ENCODE assay signal across 14 cellular contexts in the genomic region with DNA sequence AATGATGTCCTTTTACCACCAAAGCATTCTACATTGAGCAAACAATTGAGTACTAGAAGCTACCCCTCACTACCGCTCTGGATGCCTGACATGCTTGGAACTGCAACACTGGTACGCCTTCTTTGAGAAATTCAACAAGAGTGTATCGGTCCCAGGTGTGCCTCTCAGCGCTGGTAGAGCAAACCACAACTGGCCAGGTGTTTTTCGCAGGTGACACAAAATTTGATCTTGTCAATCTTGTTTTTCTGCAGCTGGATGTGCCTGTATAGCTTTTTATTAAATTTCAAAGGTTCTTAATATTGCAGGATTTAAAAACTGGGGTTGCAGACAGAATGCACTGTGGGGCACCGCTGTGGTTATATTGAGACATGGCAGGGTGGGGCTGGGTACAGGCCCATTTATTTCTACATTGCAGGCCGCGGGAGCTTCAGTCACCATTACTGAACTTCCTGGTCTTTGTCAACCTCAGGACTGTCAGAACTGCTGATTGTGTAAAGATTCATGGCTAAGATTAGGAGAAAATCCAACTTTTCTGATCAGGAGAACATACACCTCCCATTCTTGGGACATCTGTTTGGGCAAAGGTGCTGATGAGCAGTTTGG. TPM values are rescaled to one million over a fixed set of nuclear protein-coding genes. Genes with fewer than 3 reads are reported as not detected.
DNase-seq lines count a peak whose midpoint lies in the region; ATAC-seq, FAIRE-seq and TF ChIP-seq lines count a peak whose summit lies in the region.
"Had no signal": no experiment of that assay in that cellular context is flagged by ENCODE, and none has a peak within 500 bp of the region (broad histone marks: within the 10 kb centered on the region; RNA-seq: fewer than 3 reads in every experiment).

No MANE protein-coding gene starts in this region.

- no peak for TF ChIP-seq RAD21 in GM12878 (IDR thresholded peaks at IDR 0.05; ENCODE audit: insufficient read depth, low read depth, low read length)

- H4K20me1 ChIP-seq in GM12878 (ENCODE audit: control insufficient read depth, insufficient read depth): no peaks in the 10 kb centered on the region

- no peaks in the 10 kb centered on the region for H3K79me1 ChIP-seq in trophoblast cell (ENCODE audit: low read length)

- RAD21 ChIA-PET in GM12878 (lab: Charles Lee; ENCODE audit: unreplicated experiment): interaction anchor here (0.6 to 29.0 kb wide), 8 partner anchors 8 to 531 kb away, joined by 3 to 578 read pairs (median 3); a partner anchor contains a TSS

- no peak overlapping the region for H4K12ac ChIP-seq in trophoblast cell (ENCODE audit: low read depth, low read length)

- SMC1A ChIA-PET in GM12878 (lab: Charles Lee; ENCODE audit: uncharacterized antibody, unreplicated experiment): interaction anchor here (1.4 to 24.8 kb wide), 5 partner anchors 12 to 65 kb away, joined by 3 to 600 read pairs (median 112); a partner anchor contains a TSS

- no peaks in the 10 kb centered on the region for H3K27me3 Mint-ChIP-seq in activated CD4-positive, alpha-beta T cell treated with anti-CD3 and anti-CD28 coated beads for 36 hours

- no peak overlapping the region for H3K18ac ChIP-seq in trophoblast cell (ENCODE audit: low read length)

- H2AFZ ChIP-seq in GM12878 (ENCODE audit: control insufficient read depth, low read depth, low read length): peak overlapping the region; percentile 73
- no peak overlapping the region for H2AFZ ChIP-seq in trophoblast cell (ENCODE audit: insufficient read depth, low read length, poor library complexity)

- peaks cover 58% of the 10 kb centered on the region for H3K4me1 ChIP-seq in GM12878 (ENCODE audit: control insufficient read depth, insufficient read depth, low read length)
- peaks cover 4% of the 10 kb centered on the region in 2 experiments for H3K4me1 ChIP-seq in trophoblast cell (ENCODE audit: control insufficient read depth in 1 of 2, insufficient read depth in 2 of 2, low read length in 2 of 2)
- H3K4me1 ChIP-seq: body of pancreas had no signal

- no peak for TF ChIP-seq CTCF in GM12878 (IDR thresholded peaks at IDR 0.05 in 2 of 3, conservative IDR thresholded peaks at IDR 0.05 in 1 of 3; ENCODE audit: control insufficient read depth in 2 of 3, extremely low read depth in 1 of 3, insufficient read depth in 1 of 3, low read depth in 3 of 3, low read length in 3 of 3)

- no peak for FAIRE-seq in GM12878 (lab: Jason Lieb, UNC)
- FAIRE-seq: A204.1 had no signal

- H2AK5ac ChIP-seq in trophoblast cell (ENCODE audit: low read length): no peak overlapping the region

- ATAC-seq in activated CD4-positive, alpha-beta T cell treated with anti-CD3 and anti-CD28 coated beads for 36 hours: no peak
- no peak for ATAC-seq in GM12878
- ATAC-seq: body of pancreas had no signal

- DNase-seq in activated CD4-positive, alpha-beta T cell treated with anti-CD3 and anti-CD28 coated beads for 36 hours: no peak
- no peak for DNase-seq in activated CD4-positive, alpha-beta T cell treated with anti-CD3 and anti-CD28 coated beads for 4 hours
- DNase-seq in NOMO-1 (lab: John Stamatoyannopoulos, UW; ENCODE audit: unreplicated experiment in 2 of 2): peak; percentile 67 to 78
- DNase-seq in GM12878 (ENCODE audit: low read depth, low spot score): no peak
- DNase-seq in trophoblast cell: peak; percentile 78 to 84
- no peak for DNase-seq in anterior cingulate cortex (lab: John Stamatoyannopoulos, UW)
- no peak for DNase-seq in mucosa of gallbladder (ENCODE audit: low spot score)
- DNase-seq in pons (ENCODE audit: low spot score): no peak
- DNase-seq: HCEC 1CT, heart right ventricle, mammary epithelial cell, NCI-H2029 had no signal

- in situ Hi-C loops in GM12878 (cut with MboI): no loop called here

- peaks cover 14% of the 10 kb centered on the region for H3K79me2 ChIP-seq in GM12878 (ENCODE audit: control insufficient read depth, insufficient read depth, low read length)
- H3K79me2 ChIP-seq in trophoblast cell (ENCODE audit: control insufficient read depth, insufficient read depth, low read length, poor library complexity): no peaks in the 10 kb centered on the region

- TF ChIP-seq EP300 in GM12878 (IDR thresholded peaks at IDR 0.05; ENCODE audit: borderline replicate concordance in 1 of 2, control insufficient read depth in 1 of 2, low read depth in 2 of 2, low read length in 2 of 2): no peak

- H3K4me3 Mint-ChIP-seq in activated CD4-positive, alpha-beta T cell treated with anti-CD3 and anti-CD28 coated beads for 36 hours: no peak overlapping the region

- no peak overlapping the region for H4K8ac ChIP-seq in trophoblast cell (ENCODE audit: low read depth, low read length)

- H3K4me3 ChIP-seq in GM12878 (no peak overlapping the region), trophoblast cell (ENCODE audit: low read depth, low read length) (no peak overlapping the region)
- H3K4me3 ChIP-seq: body of pancreas, heart right ventricle had no signal

- WGBS in GM12878 (ENCODE audit: insufficient coverage, insufficient replicate concordance, low lambda C conversion rate, missing lambda C conversion rate): 9% methylated on average over 8 of the region's 8 CpGs
- no CpG with 5 or more reads among the region's 8 CpGs for WGBS in trophoblast cell (ENCODE audit: extremely low coverage, insufficient coverage, insufficient read length)

- no peak overlapping the region for H2BK120ac ChIP-seq in trophoblast cell (ENCODE audit: insufficient read depth, low read length, poor library complexity)

- peak overlapping the region; percentile 69 for H3K4me2 ChIP-seq in GM12878 (ENCODE audit: control insufficient read depth, insufficient read depth)
- no peak overlapping the region for H3K4me2 ChIP-seq in trophoblast cell (ENCODE audit: low read length)

- CTCF ChIA-PET in activated CD4-positive, alpha-beta T cell treated with anti-CD3 and anti-CD28 coated beads for 36 hours (lab: Charles Lee): interaction anchor here (0.9 to 2.8 kb wide), 8 partner anchors 12 to 331 kb away, joined by 3 to 14 read pairs (median 6); no protein-coding TSS in a partner anchor
- CTCF ChIA-PET in GM12878 (lab: Yijun Ruan, JAX): interaction anchor here (0.6 to 13.2 kb wide), 9 partner anchors 11 to 534 kb away, joined by 3 to 257 read pairs (median 9); a partner anchor contains a TSS

- TF ChIP-seq POLR2A in GM12878 (IDR thresholded peaks at IDR 0.05; ENCODE audit: low read depth, low read length): no peak

- H3K23ac ChIP-seq in trophoblast cell (ENCODE audit: low read length): no peak overlapping the region

- no peaks in the 10 kb centered on the region for H3K36me3 ChIP-seq in GM12878 (ENCODE audit: control insufficient read depth in 2 of 2, insufficient read depth in 2 of 2, low read length in 1 of 2)
- no peaks in the 10 kb centered on the region for H3K36me3 ChIP-seq in trophoblast cell (ENCODE audit: control insufficient read depth in 1 of 2, insufficient read depth in 2 of 2, low read length in 2 of 2)
- H3K36me3 ChIP-seq: heart right ventricle had no signal

- H3K14ac ChIP-seq in trophoblast cell (ENCODE audit: low read length): no peak overlapping the region

- no peak overlapping the region for H2BK12ac ChIP-seq in trophoblast cell (ENCODE audit: low read length)

- H3K27me3 ChIP-seq in GM12878 (replicated peaks in 1 of 2; ENCODE audit: control insufficient read depth in 2 of 2, insufficient read depth in 2 of 2, low read length in 1 of 2) (no peaks in the 10 kb centered on the region), trophoblast cell (ENCODE audit: insufficient read depth, low read length) (no peaks in the 10 kb centered on the region)
- H3K27me3 ChIP-seq: body of pancreas, heart right ventricle had no signal

- H3K4me1 Mint-ChIP-seq in activated CD4-positive, alpha-beta T cell treated with anti-CD3 and anti-CD28 coated beads for 36 hours: peaks cover 56% of the 10 kb centered on the region

- intact Hi-C loops in activated CD4-positive, alpha-beta T cell treated with anti-CD3 and anti-CD28 coated beads for 36 hours (cut with DNase I, micrococcal nuclease): loop anchor here (1.0 to 2.0 kb wide), 3 partner anchors 8 to 61 kb away; a partner anchor contains a TSS
- intact Hi-C loops in GM12878 (cut with micrococcal nuclease; ENCODE audit: unreplicated experiment): no loop called here

- H4K91ac ChIP-seq in trophoblast cell (ENCODE audit: low read depth, low read length): no peak overlapping the region

- H3K36me3 Mint-ChIP-seq in activated CD4-positive, alpha-beta T cell treated with anti-CD3 and anti-CD28 coated beads for 36 hours (ENCODE audit: low read depth): no peaks in the 10 kb centered on the region

- POLR2A ChIA-PET in activated CD4-positive, alpha-beta T cell treated with anti-CD3 and anti-CD28 coated beads for 36 hours (lab: Charles Lee): interaction anchor here (0.7 to 1.4 kb wide), 4 partner anchors 14 to 524 kb away, joined by 3 to 5 read pairs (median 4); a partner anchor contains a TSS
- POLR2A ChIA-PET in GM12878 (lab: Charles Lee): interaction anchor here (0.6 to 8.0 kb wide), 6 partner anchors 11 to 372 kb away, joined by 3 to 116 read pairs (median 15); a partner anchor contains a TSS

- H3K27ac Mint-ChIP-seq in activated CD4-positive, alpha-beta T cell treated with anti-CD3 and anti-CD28 coated beads for 36 hours: peak overlapping the region; percentile 87

- H3K9me3 ChIP-seq in GM12878 (replicated peaks; ENCODE audit: control insufficient read depth, insufficient read depth, low read length): no peaks in the 10 kb centered on the region
- H3K9me3 ChIP-seq in trophoblast cell (ENCODE audit: insufficient read depth, low read depth, low read length): no peaks in the 10 kb centered on the region
- H3K9me3 ChIP-seq: body of pancreas, heart right ventricle had no signal

- no peaks in the 10 kb centered on the region for H3K9me3 Mint-ChIP-seq in activated CD4-positive, alpha-beta T cell treated with anti-CD3 and anti-CD28 coated beads for 36 hours (ENCODE audit: low read depth)

- H3K9ac ChIP-seq in GM12878 (ENCODE audit: control insufficient read depth, insufficient read depth, low read length): no peak overlapping the region
- H3K9ac ChIP-seq in trophoblast cell (ENCODE audit: low read length): no peak overlapping the region

- peak overlapping the region; percentile 86 for H3K27ac ChIP-seq in GM12878 (ENCODE audit: control insufficient read depth, insufficient read depth)
- no peak overlapping the region for H3K27ac ChIP-seq in trophoblast cell (ENCODE audit: low read depth, low read length)

- BruUV-seq in GM12878 (replicated peaks; lab: Mats Ljungman, UMichigan): no TSS peak

- H3K4ac ChIP-seq in trophoblast cell (ENCODE audit: low read depth, low read length): no peak overlapping the region

- H2BK5ac ChIP-seq in trophoblast cell (ENCODE audit: low read depth, low read length, poor library complexity): no peak overlapping the region

RNA-seq across cellular contexts. Expression of a gene that starts 4.4 kb away (rescaled TPM):
- 10 to 100 TPM; 43.3 to 48.9 TPM for total RNA-seq in activated CD4-positive, alpha-beta T cell treated with anti-CD3 and anti-CD28 coated beads for 36 hours
- total RNA-seq in GM12878 (2013; cell fraction: nucleolus; rRNA removed): 27.1 and 29.2 TPM in 2 replicates
- total RNA-seq in GM12878 (2014; rRNA removed) (21.9 and 22.3 TPM in 2 replicates), GM12878 (2014; rRNA removed; fragmentation: Illumina TruSeq; extraction: Trizol) (20.2 and 21.9 TPM in 2 replicates), GM12878 (2021) (21.4 and 24.1 TPM in 2 replicates), mucosa of gallbladder (4.2 TPM)
- polyA plus RNA-seq in GM12878 (2011; ENCODE audit: low read depth): 8.8 TPM
- polyA plus RNA-seq in GM12878 (2011; rRNA removed) (24.3 and 30.8 TPM in 2 replicates), GM12878 (2014; fragmentation: Illumina TruSeq; extraction: Trizol) (21.4 and 25.0 TPM in 2 replicates), GM12878 (2014; fragmentation: Nextera tagmentation; extraction: Ambion mirVana) (1 to 10 TPM; 4.6 to 6.9 TPM), GM12878 (2014; rRNA removed) (23.6 and 26.3 TPM in 2 replicates), GM12878 (2016; fragmentation: Nextera tagmentation; extraction: Ambion mirVana) (10 to 100 TPM; 18.1 to 22.2 TPM)
- polyA plus RNA-seq in GM12878 (2011; cell fraction: cytosol; rRNA removed): 28.4 and 32.0 TPM in 2 replicates
- 25.9 and 28.6 TPM in 2 replicates for polyA plus RNA-seq in GM12878 (2011; cell fraction: nucleus; rRNA removed)
- polyA plus RNA-seq in GM12878 (2012): 12.8 and 16.6 TPM in 2 replicates
- 17.4 and 23.7 TPM in 2 replicates for polyA minus RNA-seq in GM12878 (2011; rRNA and poly(A)+ RNA removed)
- polyA minus RNA-seq in GM12878 (2011; cell fraction: cytosol; rRNA and poly(A)+ RNA removed): 11.6 and 14.7 TPM in 2 replicates
- 9.4 and 13.3 TPM in 2 replicates for polyA minus RNA-seq in GM12878 (2011; cell fraction: nucleus; rRNA and poly(A)+ RNA removed)
- polyA plus RNA-seq in trophoblast cell (2013): not detected in 2 replicates
- total RNA-seq: mammary epithelial cell had no signal
- polyA plus RNA-seq: mammary epithelial cell had no signal

RNA-seq across cellular contexts. Expression of a gene that starts 7.8 kb away (rescaled TPM):
- 1 to 10 TPM; 6.6 to 9.3 TPM for total RNA-seq in activated CD4-positive, alpha-beta T cell treated with anti-CD3 and anti-CD28 coated beads for 36 hours
- 190 and 241 TPM in 2 replicates for total RNA-seq in GM12878 (2013; cell fraction: nucleolus; rRNA removed)
- total RNA-seq in GM12878 (2014; rRNA removed) (9.9 and 13.4 TPM in 2 replicates), GM12878 (2014; rRNA removed; fragmentation: Illumina TruSeq; extraction: Trizol) (5.8 and 6.9 TPM in 2 replicates), GM12878 (2021) (12.8 and 13.3 TPM in 2 replicates), mucosa of gallbladder (1.5 TPM)
- polyA plus RNA-seq in GM12878 (2011; ENCODE audit: low read depth): 4.5 TPM
- polyA plus RNA-seq in GM12878 (2011; rRNA removed) (10.4 and 18.6 TPM in 2 replicates), GM12878 (2014; fragmentation: Illumina TruSeq; extraction: Trizol) (6.6 and 7.6 TPM in 2 replicates), GM12878 (2014; fragmentation: Nextera tagmentation; extraction: Ambion mirVana) (1 to 10 TPM; 1.0 to 1.6 TPM), GM12878 (2014; rRNA removed) (9.9 and 11.6 TPM in 2 replicates), GM12878 (2016; fragmentation: Nextera tagmentation; extraction: Ambion mirVana) (1 to 10 TPM; 4.3 to 4.5 TPM)
- 24.3 and 24.8 TPM in 2 replicates for polyA plus RNA-seq in GM12878 (2011; cell fraction: cytosol; rRNA removed)
- 58.1 and 59.5 TPM in 2 replicates for polyA plus RNA-seq in GM12878 (2011; cell fraction: nucleus; rRNA removed)
- 8.1 and 9.0 TPM in 2 replicates for polyA plus RNA-seq in GM12878 (2012)
- 39.9 and 63.9 TPM in 2 replicates for polyA minus RNA-seq in GM12878 (2011; rRNA and poly(A)+ RNA removed)
- 13.1 and 17.5 TPM in 2 replicates for polyA minus RNA-seq in GM12878 (2011; cell fraction: cytosol; rRNA and poly(A)+ RNA removed)
- polyA minus RNA-seq in GM12878 (2011; cell fraction: nucleus; rRNA and poly(A)+ RNA removed): 39.9 and 55.8 TPM in 2 replicates
- 0.08 and 0.11 TPM in 2 replicates for polyA plus RNA-seq in trophoblast cell (2013)

RNA-seq across cellular contexts. Expression of a gene that starts 56.3 kb away (rescaled TPM):
- total RNA-seq in activated CD4-positive, alpha-beta T cell treated with anti-CD3 and anti-CD28 coated beads for 36 hours: 10 to 100 TPM; 72.4 to 92.8 TPM
- 411 and 416 TPM in 2 replicates for total RNA-seq in GM12878 (2013; cell fraction: nucleolus; rRNA removed)
- total RNA-seq in GM12878 (2014; rRNA removed) (46.6 and 63.5 TPM in 2 replicates), GM12878 (2014; rRNA removed; fragmentation: Illumina TruSeq; extraction: Trizol) (58.5 and 58.7 TPM in 2 replicates), GM12878 (2021) (58.8 and 63.2 TPM in 2 replicates), mucosa of gallbladder (38.5 TPM)
- polyA plus RNA-seq in GM12878 (2011; ENCODE audit: low read depth): 31.6 TPM
- polyA plus RNA-seq in GM12878 (2011; rRNA removed) (106 and 150 TPM in 2 replicates), GM12878 (2014; fragmentation: Illumina TruSeq; extraction: Trizol) (51.6 and 60.5 TPM in 2 replicates), GM12878 (2014; fragmentation: Nextera tagmentation; extraction: Ambion mirVana) (10 to 100 TPM; 19.2 to 27.0 TPM), GM12878 (2014; rRNA removed) (26.5 and 31.5 TPM in 2 replicates), GM12878 (2016; fragmentation: Nextera tagmentation; extraction: Ambion mirVana) (10 to 100 TPM; 44.6 to 45.6 TPM)
- 44.6 and 53.8 TPM in 2 replicates for polyA plus RNA-seq in GM12878 (2011; cell fraction: cytosol; rRNA removed)
- 92.8 and 95.4 TPM in 2 replicates for polyA plus RNA-seq in GM12878 (2011; cell fraction: nucleus; rRNA removed)
- polyA plus RNA-seq in GM12878 (2012): 41.1 and 47.6 TPM in 2 replicates
- 108 and 113 TPM in 2 replicates for polyA minus RNA-seq in GM12878 (2011; rRNA and poly(A)+ RNA removed)
- 38.9 and 51.6 TPM in 2 replicates for polyA minus RNA-seq in GM12878 (2011; cell fraction: cytosol; rRNA and poly(A)+ RNA removed)
- polyA minus RNA-seq in GM12878 (2011; cell fraction: nucleus; rRNA and poly(A)+ RNA removed): 121 and 158 TPM in 2 replicates
- polyA plus RNA-seq in trophoblast cell (2013): 5.5 and 5.6 TPM in 2 replicates

Comparison
In these comparisons a context has a peak if more than half of its experiments do, and no peak if none do; other contexts are left out.
1. DNase-seq: peak in NOMO-1 (2 of 2) and trophoblast cell (2 of 2); none in activated CD4-positive, alpha-beta T cell treated with anti-CD3 and anti-CD28 coated beads for 36 hours (single experiment), activated CD4-positive, alpha-beta T cell treated with anti-CD3 and anti-CD28 coated beads for 4 hours (0 of 2), GM12878 (single experiment), anterior cingulate cortex (0 of 58), mucosa of gallbladder (single experiment) and pons (single experiment).